8 cellular contexts compared by ENCODE assay signal in genomic region chr19:49513746-49514118, GRCh38. TPM values are rescaled to one million over a fixed set of nuclear protein-coding genes. Genes with fewer than 3 reads are reported as not detected.
DNase-seq lines count a peak whose midpoint lies in the region; ATAC-seq, FAIRE-seq and TF ChIP-seq lines count a peak whose summit lies in the region.

No MANE protein-coding gene starts in this region.

- H3K27me3 ChIP-seq in HL-60 (ENCODE audit: insufficient read depth, poor library complexity, severe bottlenecking) (no peaks in the 10 kb centered on the region), muscle layer of duodenum (ENCODE audit: low read depth, low read length) (no peaks in the 10 kb centered on the region)

- peak overlapping the region; percentile 97 for H3K4me2 ChIP-seq in A549

- POLR2A ChIA-PET in A549 (lab: Yijun Ruan, JAX): interaction anchor here (0.8 kb wide), 1 partner anchor 18 kb away, joined by 3 read pairs; no protein-coding TSS in a partner anchor

- peak overlapping the region; percentile 82 for H3K4me3 ChIP-seq in A549
- peak overlapping the region; percentile 48 for H3K4me3 ChIP-seq in HL-60 (replicated peaks; ENCODE audit: insufficient read depth, low read length)
- H3K4me3 ChIP-seq in choroid plexus epithelial cell (ENCODE audit: low read depth, low read length): peak overlapping the region; percentile 73
- peak overlapping the region; percentile 48 to 90 for H3K4me3 ChIP-seq in muscle layer of duodenum (ENCODE audit: low read depth in 1 of 2, low read length in 2 of 2)

- peaks cover 15% of the 10 kb centered on the region for H3K4me1 ChIP-seq in A549
- H3K4me1 ChIP-seq in muscle layer of duodenum (ENCODE audit: control insufficient read depth in 1 of 2, insufficient read depth in 2 of 2, low read length in 2 of 2): peaks cover 0 to 27% of the 10 kb centered on the region in 2 donors

- CTCF ChIA-PET in A549 (lab: Yijun Ruan, JAX): interaction anchor here (0.9 to 4.6 kb wide), 5 partner anchors 8 to 56 kb away, joined by 4 to 42 read pairs (median 21); no protein-coding TSS in a partner anchor

- no peak for FAIRE-seq in A549 (lab: Jason Lieb, UNC)

- TF ChIP-seq EP300 in A549 (IDR thresholded peaks at IDR 0.05): no peak

- peaks cover 0 to 5% of the 10 kb centered on the region in 2 donors for H3K36me3 ChIP-seq in muscle layer of duodenum (ENCODE audit: control insufficient read depth in 1 of 2, insufficient read depth in 2 of 2, low read length in 2 of 2)

- peak overlapping the region; percentile 85 to 94; a peak in 4 of 6 replicates for H3K27ac ChIP-seq in A549
- H3K27ac ChIP-seq in HL-60 (replicated peaks): no peak overlapping the region
- H3K27ac ChIP-seq in muscle layer of duodenum (ENCODE audit: low read length): peak overlapping the region; percentile 63

- DNase-seq in A549 (ENCODE audit: low read depth in 1 of 2, low spot score in 1 of 2) (no peak), HL-60 (ENCODE audit: low read depth in 1 of 2, low spot score in 1 of 2) (no peak), choroid plexus epithelial cell (ENCODE audit: low read depth) (no peak), Kasumi-1 (lab: John Stamatoyannopoulos, UW) (no peak), ecto neural progenitor cell (ENCODE audit: low spot score) (no peak)

- no peaks in the 10 kb centered on the region for H3K9me3 ChIP-seq in A549
- no peaks in the 10 kb centered on the region for H3K9me3 ChIP-seq in muscle layer of duodenum (ENCODE audit: control insufficient read depth in 1 of 2, low read length in 2 of 2)

- 77% methylated on average over 11 of the region's 12 CpGs for WGBS in A549 (ENCODE audit: missing lambda C conversion rate)

- no peak for TF ChIP-seq POLR2A in A549 (IDR thresholded peaks at IDR 0.05; ENCODE audit: low read length)

- ATAC-seq in A549 (peak in 1 of 2 experiments; percentile 31; a peak in 3 of 6 replicates), GM21825 (IDR thresholded peaks at IDR 0.05; ENCODE audit: unreplicated experiment) (no peak), HG03342 (IDR thresholded peaks at IDR 0.05; ENCODE audit: unreplicated experiment) (no peak)

- no peak for TF ChIP-seq CTCF in A549 (IDR thresholded peaks at IDR 0.05)
- no peak for TF ChIP-seq CTCF in HL-60 (IDR thresholded peaks at IDR 0.05; ENCODE audit: insufficient read depth, low read length)
- TF ChIP-seq CTCF in choroid plexus epithelial cell (conservative IDR thresholded peaks at IDR 0.05; ENCODE audit: low read depth, low read length): no peak

- TF ChIP-seq RAD21 in A549 (conservative IDR thresholded peaks at IDR 0.05 in 1 of 2, IDR thresholded peaks at IDR 0.05 in 1 of 2): no peak

TF ChIP-seq in A549, 52 proteins besides CTCF, POLR2A, EP300 and RAD21:
- TF ChIP-seq CBX2 (IDR thresholded peaks at IDR 0.05; ENCODE audit: borderline replicate concordance, low read depth) (no peak), GATA3 (IDR thresholded peaks at IDR 0.05; ENCODE audit: borderline replicate concordance) (no peak), HEYL (CRISPR knock-in tag; IDR thresholded peaks at IDR 0.05) (no peak), MAZ (IDR thresholded peaks at IDR 0.05; ENCODE audit: borderline replicate concordance, low read depth, low read length) (no peak), BHLHE40 (IDR thresholded peaks at IDR 0.05; ENCODE audit: low read depth, low read length) (no peak), MAFK (IDR thresholded peaks at IDR 0.05; ENCODE audit: partially characterized antibody) (no peak)

RNA-seq across cellular contexts. Expression of gene FCGRT, which starts 1.3 kb away (rescaled TPM):
- 25.7 and 32.0 TPM in 2 replicates for polyA plus RNA-seq in A549 (2011; rRNA removed)
- 20.4 and 28.0 TPM in 2 replicates for polyA plus RNA-seq in A549 (2012; cell fraction: cytosol; rRNA removed)
- polyA plus RNA-seq in A549 (2012; cell fraction: nucleus; rRNA removed): 47.2 and 48.8 TPM in 2 replicates
- polyA plus RNA-seq in A549 (2017; fragmentation: RNase III; extraction: RNeasy Plus Mini Kit Qiagen cat#74134 plus additional on column Dnase treatment): 20.0 to 28.4 TPM (median 28.4 TPM) in 3 replicates
- 23.9 and 24.7 TPM in 2 replicates for polyA minus RNA-seq in A549 (2011; rRNA and poly(A)+ RNA removed)

RNA-seq across cellular contexts. Expression of gene RCN3, which starts 14.1 kb away (rescaled TPM):
- polyA plus RNA-seq in A549 (2011; rRNA removed) (0.31 and 0.41 TPM in 2 replicates), A549 (2017; fragmentation: RNase III; extraction: RNeasy Plus Mini Kit Qiagen cat#74134 plus additional on column Dnase treatment) (1.6 to 2.1 TPM (median 1.8 TPM) in 3 replicates)
- 0.78 and 0.98 TPM in 2 replicates for polyA plus RNA-seq in A549 (2012; cell fraction: cytosol; rRNA removed)
- 5.4 and 5.7 TPM in 2 replicates for polyA plus RNA-seq in A549 (2012; cell fraction: nucleus; rRNA removed)
- not detected in 2 replicates for polyA minus RNA-seq in A549 (2011; rRNA and poly(A)+ RNA removed)

RNA-seq across cellular contexts. Expression of gene RPS11, which starts 17.5 kb away (rescaled TPM):
- polyA plus RNA-seq in A549 (2011; rRNA removed): 2,624 and 3,014 TPM in 2 replicates
- polyA plus RNA-seq in A549 (2012; cell fraction: cytosol; rRNA removed): 5,125 and 7,098 TPM in 2 replicates
- polyA plus RNA-seq in A549 (2012; cell fraction: nucleus; rRNA removed): 2,789 and 3,629 TPM in 2 replicates
- polyA plus RNA-seq in A549 (2017; fragmentation: RNase III; extraction: RNeasy Plus Mini Kit Qiagen cat#74134 plus additional on column Dnase treatment): 3,721 to 3,877 TPM (median 3,793 TPM) in 3 replicates
- 1,828 and 2,481 TPM in 2 replicates for polyA minus RNA-seq in A549 (2011; rRNA and poly(A)+ RNA removed)

RNA-seq across cellular contexts. Expression of gene RPL13A, which starts 26.3 kb away (rescaled TPM):
- polyA plus RNA-seq in A549 (2011; rRNA removed) (5,391 and 5,410 TPM in 2 replicates), A549 (2017; fragmentation: RNase III; extraction: RNeasy Plus Mini Kit Qiagen cat#74134 plus additional on column Dnase treatment) (3,383 to 3,595 TPM (median 3,438 TPM) in 3 replicates)
- polyA plus RNA-seq in A549 (2012; cell fraction: cytosol; rRNA removed): 6,169 and 7,252 TPM in 2 replicates
- 3,653 and 3,684 TPM in 2 replicates for polyA plus RNA-seq in A549 (2012; cell fraction: nucleus; rRNA removed)
- polyA minus RNA-seq in A549 (2011; rRNA and poly(A)+ RNA removed): 1,893 and 2,022 TPM in 2 replicates

RNA-seq across cellular contexts. Expression of gene FLT3LG, which starts 39.7 kb away (rescaled TPM):
- polyA plus RNA-seq in A549 (2011; rRNA removed) (0.42 and 0.58 TPM in 2 replicates), A549 (2017; fragmentation: RNase III; extraction: RNeasy Plus Mini Kit Qiagen cat#74134 plus additional on column Dnase treatment) (0.99 to 1.2 TPM (median 1.0 TPM) in 3 replicates)
- polyA plus RNA-seq in A549 (2012; cell fraction: cytosol; rRNA removed): 0.75 and 1.4 TPM in 2 replicates
- polyA plus RNA-seq in A549 (2012; cell fraction: nucleus; rRNA removed): 1.9 and 2.2 TPM in 2 replicates
- polyA minus RNA-seq in A549 (2011; rRNA and poly(A)+ RNA removed): 0.41 and 0.92 TPM in 2 replicates
